Comparison of ENCODE assay signal across 19 cellular contexts in genomic region chr18:10950876-10951630, GRCh38.
DNase-seq lines count a peak whose midpoint lies in the region; ATAC-seq and TF ChIP-seq lines count a peak whose summit lies in the region.
"Had no signal": no experiment of that assay in that cellular context is flagged by ENCODE, and none has a peak within 500 bp of the region (broad histone marks: within the 10 kb centered on the region; RNA-seq: fewer than 3 reads in every experiment).

No MANE protein-coding gene starts in this region.

- H3F3A ChIP-seq in SK-N-SH (replicated peaks; ENCODE audit: insufficient read depth) = no peaks in the 10 kb centered on the region

- no peaks in the 10 kb centered on the region for H3K27me3 ChIP-seq in SK-N-SH (ENCODE audit: insufficient read depth)
- no peaks in the 10 kb centered on the region for H3K27me3 ChIP-seq in endodermal cell (ENCODE audit: control insufficient read depth, insufficient read depth, low read length, poor library complexity, severe bottlenecking)
- H3K27me3 ChIP-seq in HAP-1 (ENCODE audit: low read depth) = no peaks in the 10 kb centered on the region
- H3K27me3 ChIP-seq: BLaER1 treated with 17β-estradiol and CSF1 and Interleukin-3, amounts not matched to agents 10 nM and 100 nM had no signal

- H3K4me2 ChIP-seq in SK-N-SH = no peak overlapping the region
- H3K4me2 ChIP-seq: BLaER1 treated with 17β-estradiol and CSF1 and Interleukin-3, amounts not matched to agents 10 nM and 100 nM had no signal

- in situ Hi-C loops in HAP-1 (cut with MboI; ENCODE audit: low sequenced_read_pairs) = no loop called here

- no peak for TF ChIP-seq CTCF in fibroblast of the aortic adventitia (IDR thresholded peaks at IDR 0.05; ENCODE audit: insufficient read depth, low read length)
- no peak for TF ChIP-seq CTCF in SK-N-SH (IDR thresholded peaks at IDR 0.05)
- TF ChIP-seq CTCF in endodermal cell (conservative IDR thresholded peaks at IDR 0.05) = no peak

- no peak overlapping the region for H3K9ac ChIP-seq in SK-N-SH
- H3K9ac ChIP-seq in endodermal cell (ENCODE audit: extremely low read depth, low read length, poor library complexity, severe bottlenecking) = no peak overlapping the region
- H3K9ac ChIP-seq: BLaER1 treated with 17β-estradiol and CSF1 and Interleukin-3, amounts not matched to agents 10 nM and 100 nM had no signal

- H3K4me3 ChIP-seq in fibroblast of the aortic adventitia (ENCODE audit: low read depth, low read length) (no peak overlapping the region), SK-N-SH (ENCODE audit: low read depth in 2 of 2, low read length in 1 of 2) (no peak overlapping the region), endodermal cell (ENCODE audit: low read length) (no peak overlapping the region), HAP-1 (no peak overlapping the region)
- H3K4me3 ChIP-seq: BLaER1 treated with 17β-estradiol and CSF1 and Interleukin-3, amounts not matched to agents 10 nM and 100 nM had no signal

- H3K4me1 ChIP-seq in SK-N-SH (ENCODE audit: control insufficient read depth in 1 of 2, insufficient read depth in 2 of 2, low read depth in 1 of 2, low read length in 1 of 2) (no peaks in the 10 kb centered on the region), endodermal cell (ENCODE audit: control insufficient read depth, insufficient read depth, low read length) (peaks cover 4% of the 10 kb centered on the region), HAP-1 (no peaks in the 10 kb centered on the region)

- DNase-seq in fibroblast of the aortic adventitia (ENCODE audit: low read depth) (peak; percentile 32), SK-N-SH (no peak), endodermal cell (no peak), HAP-1 (ENCODE audit: low spot score in 2 of 2) (no peak)
- DNase-seq: activated CD4-positive, alpha-beta memory T cell treated with anti-CD3 and anti-CD28 coated beads, Interleukin-2, amount 10 ng/mL, durations not matched to agents 7 days and 5 days; amniotic stem cell; DMS79; erythroblast; head of caudate nucleus; islet precursor cell; Karpas-422; NCI-H2029 treated with DMSO at 0.1 percent for 48 hours; stimulated activated CD4-positive, alpha-beta T cell treated with anti-CD3 and anti-CD28 coated beads, Interleukin-4, amount 100 ng/mL, for 1 hour; trophoblast cell had no signal

- no peaks in the 10 kb centered on the region for H3K9me2 ChIP-seq in SK-N-SH

- CTCF ChIA-PET in SK-N-SH (lab: Yijun Ruan, JAX) = no interaction called here

- H3K36me3 Mint-ChIP-seq in endodermal cell (ENCODE audit: low read depth) = peaks cover 6% of the 10 kb centered on the region

- 1% methylated on average over 8 of the region's 8 CpGs for WGBS in SK-N-SH (ENCODE audit: low lambda C conversion rate)
- WGBS in endodermal cell (ENCODE audit: insufficient coverage in 1 of 2, insufficient read length in 1 of 2), 2 experiments = 90 to 91% methylated on average over 8 of the region's 8 CpGs

- H3K27ac Mint-ChIP-seq in endodermal cell = no peak overlapping the region
- H3K27ac Mint-ChIP-seq: activated CD4-positive, alpha-beta memory T cell treated with anti-CD3 and anti-CD28 coated beads, Interleukin-2, amount 10 ng/mL, durations not matched to agents 7 days and 5 days had no signal

- no peak for TF ChIP-seq RAD21 in SK-N-SH (IDR thresholded peaks at IDR 0.05; ENCODE audit: low read length)

- H3K27ac ChIP-seq in SK-N-SH (ENCODE audit: low read depth in 2 of 2, low read length in 1 of 2) (no peak overlapping the region), endodermal cell (ENCODE audit: low read depth, low read length) (no peak overlapping the region)
- H3K27ac ChIP-seq: BLaER1 treated with 17β-estradiol and CSF1 and Interleukin-3, amounts not matched to agents 10 nM and 100 nM had no signal

- no peaks in the 10 kb centered on the region for H3K36me3 ChIP-seq in SK-N-SH (replicated peaks in 1 of 2; ENCODE audit: control insufficient read depth in 1 of 2, insufficient read depth in 2 of 2, low read length in 1 of 2)
- no peaks in the 10 kb centered on the region for H3K36me3 ChIP-seq in endodermal cell (ENCODE audit: control insufficient read depth, insufficient read depth, low read length)
- H3K36me3 ChIP-seq in HAP-1 (replicated peaks) = no peaks in the 10 kb centered on the region
- H3K36me3 ChIP-seq: BLaER1 treated with 17β-estradiol and CSF1 and Interleukin-3, amounts not matched to agents 10 nM and 100 nM had no signal

- TF ChIP-seq EP300 in SK-N-SH (IDR thresholded peaks at IDR 0.05; ENCODE audit: borderline replicate concordance in 1 of 2, low read depth in 1 of 2, low read length in 1 of 2) = no peak

- POLR2A ChIA-PET in SK-N-SH (lab: Yijun Ruan, JAX) = no interaction called here

- no peaks in the 10 kb centered on the region for H3K79me2 ChIP-seq in SK-N-SH (ENCODE audit: insufficient read depth)

- no peaks in the 10 kb centered on the region for H3K27me3 Mint-ChIP-seq in endodermal cell (ENCODE audit: insufficient read depth)
- H3K27me3 Mint-ChIP-seq: activated CD4-positive, alpha-beta memory T cell treated with anti-CD3 and anti-CD28 coated beads, Interleukin-2, amount 10 ng/mL, durations not matched to agents 7 days and 5 days had no signal

- peak; percentile 50 for ATAC-seq in GM18867 (IDR thresholded peaks at IDR 0.05; ENCODE audit: unreplicated experiment)
- ATAC-seq in GM21515 (IDR thresholded peaks at IDR 0.05; ENCODE audit: unreplicated experiment) = peak; percentile 56
- peak; percentile 62 for ATAC-seq in HG03354 (IDR thresholded peaks at IDR 0.05; ENCODE audit: poor library complexity, severe bottlenecking, unreplicated experiment)
- ATAC-seq: sciatic nerve had no signal

- H3K9me3 ChIP-seq in SK-N-SH (peaks cover 6% of the 10 kb centered on the region; the same call in 1 of the 2 replicates), endodermal cell (ENCODE audit: control insufficient read depth, low read length) (peaks cover 25% of the 10 kb centered on the region), HAP-1 (no peaks in the 10 kb centered on the region; the same call in 1 of the 2 replicates)

- no peak overlapping the region for H3K4me3 Mint-ChIP-seq in endodermal cell
- H3K4me3 Mint-ChIP-seq: activated CD4-positive, alpha-beta memory T cell treated with anti-CD3 and anti-CD28 coated beads, Interleukin-2, amount 10 ng/mL, durations not matched to agents 7 days and 5 days had no signal

- H3K9me3 Mint-ChIP-seq in endodermal cell = peaks cover 17% of the 10 kb centered on the region

- no peaks in the 10 kb centered on the region for H4K20me1 ChIP-seq in SK-N-SH (ENCODE audit: insufficient read depth)
- H4K20me1 ChIP-seq: BLaER1 treated with 17β-estradiol and CSF1 and Interleukin-3, amounts not matched to agents 10 nM and 100 nM had no signal

- no peak overlapping the region for H2AFZ ChIP-seq in SK-N-SH (ENCODE audit: low read depth)

- peaks cover 26% of the 10 kb centered on the region for H3K4me1 Mint-ChIP-seq in endodermal cell
- H3K4me1 Mint-ChIP-seq: activated CD4-positive, alpha-beta memory T cell treated with anti-CD3 and anti-CD28 coated beads, Interleukin-2, amount 10 ng/mL, durations not matched to agents 7 days and 5 days had no signal

TF ChIP-seq in SK-N-SH, 30 proteins besides CTCF, POLR2A, EP300 and RAD21 (continues in another document):
- TF ChIP-seq RXRA (IDR thresholded peaks at IDR 0.05; ENCODE audit: borderline replicate concordance, low read depth) = no peak
- TF ChIP-seq USF2 (IDR thresholded peaks at IDR 0.05; ENCODE audit: borderline replicate concordance, low read depth, low read length) = no peak
- TF ChIP-seq SIN3A (IDR thresholded peaks at IDR 0.05; ENCODE audit: borderline replicate concordance, low read depth, low read length) = no peak
- no peak for TF ChIP-seq TAF1 (IDR thresholded peaks at IDR 0.05; ENCODE audit: borderline replicate concordance, low read depth, low read length)
- no peak for TF ChIP-seq REST (IDR thresholded peaks at IDR 0.05; ENCODE audit: low read depth, low read length)
- no peak for TF ChIP-seq YY1 (IDR thresholded peaks at IDR 0.05; ENCODE audit: low read depth)
- no peak for TF ChIP-seq EZH2phosphoT487 (IDR thresholded peaks at IDR 0.05; ENCODE audit: borderline replicate concordance, low read depth)
- no peak for TF ChIP-seq USF1 (IDR thresholded peaks at IDR 0.05; ENCODE audit: borderline replicate concordance, low read depth)
